ENCODE assay signal across 12 cellular contexts in genomic region chr22:49968831-49969661, GRCh38. TPM values are rescaled to one million over a fixed set of nuclear protein-coding genes. Genes with fewer than 3 reads are reported as not detected.
A peak's percentile ranks its signal among the peaks of the same experiment; 100 is the strongest.
DNase-seq lines count a peak whose midpoint lies in the region; ATAC-seq and TF ChIP-seq lines count a peak whose summit lies in the region.
"Had no signal": no experiment of that assay in that cellular context is flagged by ENCODE, and none has a peak within 500 bp of the region (broad histone marks: within the 10 kb centered on the region; RNA-seq: fewer than 3 reads in every experiment).

No MANE protein-coding gene starts in this region.

- DNase-seq in activated effector memory CD4-positive, alpha-beta T cell treated with anti-CD3 and anti-CD28 coated beads, Interleukin-2, amount 50 U/mL, for 16 hours = peak; percentile 67
- DNase-seq in activated effector memory CD4-positive, alpha-beta T cell treated with Interleukin-2 at 50 U/mL for 16 hours = no peak
- peak; percentile 36 to 79 for DNase-seq in left lung
- peak; percentile 1 for DNase-seq in thoracic aorta (ENCODE audit: low spot score)
- DNase-seq in trophoblast cell = no peak
- no peak for DNase-seq in HUDEP-2 (lab: John Stamatoyannopoulos, UW; ENCODE audit: unreplicated experiment in 76 of 76)
- DNase-seq: activated T-cell treated with anti-CD3 and anti-CD28 coated beads, Interleukin-2, amount 50 U/mL, for 4 hours; effector memory CD4-positive, alpha-beta T cell; NCI-H69 had no signal

- no peak overlapping the region for H4K12ac ChIP-seq in trophoblast cell (ENCODE audit: low read depth, low read length)

- H3K9me3 ChIP-seq in left lung (no peaks in the 10 kb centered on the region), thoracic aorta (no peaks in the 10 kb centered on the region), trophoblast cell (ENCODE audit: insufficient read depth, low read depth, low read length) (peaks cover 10% of the 10 kb centered on the region)

- no peak overlapping the region for H3K4ac ChIP-seq in trophoblast cell (ENCODE audit: low read depth, low read length)

- H2AK5ac ChIP-seq in trophoblast cell (ENCODE audit: low read length) = no peak overlapping the region

- TF ChIP-seq CTCF in left lung (IDR thresholded peaks at IDR 0.05) (no peak), thoracic aorta (IDR thresholded peaks at IDR 0.05) (no peak)

- H3K27ac ChIP-seq in angular gyrus (ENCODE audit: low read depth, low read length) (peak overlapping the region; percentile 89), left lung (peak overlapping the region in 1 of 2 donors; percentile 97), thoracic aorta (peak overlapping the region in 1 of 2 donors; percentile 60), trophoblast cell (ENCODE audit: low read depth, low read length) (no peak overlapping the region)

- H2AFZ ChIP-seq in trophoblast cell (ENCODE audit: insufficient read depth, low read length, poor library complexity) = no peak overlapping the region

- no peak overlapping the region for H2BK120ac ChIP-seq in trophoblast cell (ENCODE audit: insufficient read depth, low read length, poor library complexity)

- no CpG with 5 or more reads among the region's 16 CpGs for WGBS in trophoblast cell (ENCODE audit: extremely low coverage, insufficient coverage, insufficient read length)

- H3K4me1 ChIP-seq in left lung (peaks cover 31 to 85% of the 10 kb centered on the region in 2 donors), thoracic aorta (ENCODE audit: control insufficient read depth in 1 of 2, low read depth in 2 of 2) (peaks cover 28 to 56% of the 10 kb centered on the region in 2 donors), trophoblast cell (ENCODE audit: control insufficient read depth in 1 of 2, insufficient read depth in 2 of 2, low read length in 2 of 2) (peaks cover 47 to 52% of the 10 kb centered on the region in 2 experiments)

- H3K18ac ChIP-seq in trophoblast cell (ENCODE audit: low read length) = no peak overlapping the region

- peaks cover 18% of the 10 kb centered on the region for H3K79me1 ChIP-seq in trophoblast cell (ENCODE audit: low read length)

- intact Hi-C loops in left lung (cut with DNase I) = no loop called here

- H3K9ac ChIP-seq in trophoblast cell (ENCODE audit: low read length) = no peak overlapping the region

- H2BK12ac ChIP-seq in trophoblast cell (ENCODE audit: low read length) = no peak overlapping the region

- H3K27me3 ChIP-seq in left lung (peaks cover 0 to 8% of the 10 kb centered on the region in 2 donors), thoracic aorta (replicated peaks; ENCODE audit: insufficient read depth) (no peaks in the 10 kb centered on the region), trophoblast cell (ENCODE audit: insufficient read depth, low read length) (no peaks in the 10 kb centered on the region)

- no peak overlapping the region for H4K8ac ChIP-seq in trophoblast cell (ENCODE audit: low read depth, low read length)

- H3K4me3 ChIP-seq in left lung (no peak overlapping the region), thoracic aorta (no peak overlapping the region), trophoblast cell (ENCODE audit: low read depth, low read length) (no peak overlapping the region)

- H3K36me3 ChIP-seq in left lung (peaks cover 0 to 23% of the 10 kb centered on the region in 2 donors), thoracic aorta (peaks cover 7% of the 10 kb centered on the region), trophoblast cell (ENCODE audit: control insufficient read depth in 1 of 2, insufficient read depth in 2 of 2, low read length in 2 of 2) (peaks cover 10 to 12% of the 10 kb centered on the region in 2 experiments)

- H3K4me2 ChIP-seq in trophoblast cell (ENCODE audit: low read length) = no peak overlapping the region

- H3K23ac ChIP-seq in trophoblast cell (ENCODE audit: low read length) = no peak overlapping the region

- no peak overlapping the region for H2BK5ac ChIP-seq in trophoblast cell (ENCODE audit: low read depth, low read length, poor library complexity)

- peaks cover 2% of the 10 kb centered on the region for H3K79me2 ChIP-seq in trophoblast cell (ENCODE audit: control insufficient read depth, insufficient read depth, low read length, poor library complexity)

- no peak for ATAC-seq in left lung
- ATAC-seq in thoracic aorta (ENCODE audit: insufficient number of reproducible peaks, low FRiP score, low read depth) = no peak
- no peak for ATAC-seq in GM19351 (IDR thresholded peaks at IDR 0.05; ENCODE audit: unreplicated experiment)
- ATAC-seq: activated T-cell treated with anti-CD3 and anti-CD28 coated beads, Interleukin-2, amount 50 U/mL, for 4 hours had no signal

- no peak overlapping the region for H4K91ac ChIP-seq in trophoblast cell (ENCODE audit: low read depth, low read length)

- H3K14ac ChIP-seq in trophoblast cell (ENCODE audit: low read length) = no peak overlapping the region

RNA-seq across cellular contexts. Expression of gene PIM3, which starts 8.5 kb away (rescaled TPM):
- total RNA-seq in left lung (100 to 1,000 TPM in 1 of 2 donors, 10 to 100 TPM in 1; 80.6 to 129 TPM), thoracic aorta (100 to 1,000 TPM in 1 of 2 donors, 10 to 100 TPM in 1; 54.0 to 112 TPM)
- polyA plus RNA-seq in trophoblast cell (2013) = 66.6 and 72.8 TPM in 2 replicates

RNA-seq across cellular contexts. Expression of gene IL17REL, which starts 43.5 kb away (rescaled TPM):
- total RNA-seq in left lung = not detected
- total RNA-seq in thoracic aorta = not detected
- 0.01 TPM in 1 of 2 replicates, not detected in the other for polyA plus RNA-seq in trophoblast cell (2013)
- total RNA-seq: renal cortical epithelial cell had no signal

RNA-seq across cellular contexts. Expression of gene CRELD2, which starts 50.6 kb away (rescaled TPM):
- 10 to 100 TPM; 59.7 to 79.7 TPM for total RNA-seq in left lung
- 10 to 100 TPM; 46.1 to 60.1 TPM for total RNA-seq in thoracic aorta
- 42.2 and 46.8 TPM in 2 replicates for polyA plus RNA-seq in trophoblast cell (2013)

RNA-seq across cellular contexts. Expression of gene ALG12, which starts 50.8 kb away (rescaled TPM):
- total RNA-seq in left lung (10 to 100 TPM; 29.4 to 35.2 TPM), thoracic aorta (10 to 100 TPM; 17.4 to 30.1 TPM)
- polyA plus RNA-seq in trophoblast cell (2013) = 22.3 and 22.8 TPM in 2 replicates

Comparison
In these comparisons a context has a peak if more than half of its experiments do, and no peak if none do; other contexts are left out.
1. DNase-seq: peak in activated effector memory CD4-positive, alpha-beta T cell treated with anti-CD3 and anti-CD28 coated beads, Interleukin-2, amount 50 U/mL, for 16 hours (single experiment), left lung (2 of 2) and thoracic aorta (single experiment); none in activated effector memory CD4-positive, alpha-beta T cell treated with Interleukin-2 at 50 U/mL for 16 hours (single experiment), trophoblast cell (0 of 2) and HUDEP-2 (0 of 76).